20 cellular contexts compared by ENCODE assay signal in genomic region chr2:20149703-20150030, GRCh38.
DNase-seq lines count a peak whose midpoint lies in the region; ATAC-seq and TF ChIP-seq lines count a peak whose summit lies in the region.
"Had no signal": no experiment of that assay in that cellular context is flagged by ENCODE, and none has a peak within 500 bp of the region (broad histone marks: within the 10 kb centered on the region; RNA-seq: fewer than 3 reads in every experiment).

No MANE protein-coding gene starts in this region.

- H3K9me3 ChIP-seq in GM23248 (ENCODE audit: low read depth) (no peaks in the 10 kb centered on the region), PC-9 (ENCODE audit: insufficient read depth, low read depth) (no peaks in the 10 kb centered on the region), fibroblast of lung (ENCODE audit: control insufficient read depth, insufficient read depth, low read depth, low read length) (no peaks in the 10 kb centered on the region), parathyroid adenoma (ENCODE audit: control insufficient read depth, low read length) (no peaks in the 10 kb centered on the region), colonic mucosa (no peaks in the 10 kb centered on the region), left ventricle myocardium inferior (replicated peaks) (no peaks in the 10 kb centered on the region)
- H3K9me3 ChIP-seq: sigmoid colon, suprapubic skin had no signal

- intact Hi-C loops in PC-9 (cut with micrococcal nuclease; ENCODE audit: unreplicated experiment), result no loop called here
- intact Hi-C loops in colonic mucosa (cut with DNase I), result no loop called here
- intact Hi-C loops in left ventricle myocardium inferior (cut with micrococcal nuclease), result no loop called here
- intact Hi-C loops in head of caudate nucleus (cut with DNase I), result no loop called here

- peak overlapping the region; percentile 71 for H3K27ac ChIP-seq in GM23248
- peak overlapping the region; percentile 70 for H3K27ac ChIP-seq in PC-9
- peak overlapping the region; percentile 24 for H3K27ac ChIP-seq in fibroblast of lung (ENCODE audit: insufficient read depth, low read length)
- H3K27ac ChIP-seq in parathyroid adenoma, result no peak overlapping the region
- H3K27ac ChIP-seq in colonic mucosa, result no peak overlapping the region
- H3K27ac ChIP-seq in left ventricle myocardium inferior (replicated peaks), result no peak overlapping the region
- H3K27ac ChIP-seq: cardiac muscle cell, sigmoid colon, suprapubic skin had no signal

- no peaks in the 10 kb centered on the region for H3K79me2 ChIP-seq in GM23248 (ENCODE audit: insufficient read depth)
- no peaks in the 10 kb centered on the region for H3K79me2 ChIP-seq in PC-9 (ENCODE audit: low read depth)
- no peaks in the 10 kb centered on the region for H3K79me2 ChIP-seq in fibroblast of lung (ENCODE audit: control insufficient read depth, insufficient read depth, low read length)
- no peaks in the 10 kb centered on the region for H3K79me2 ChIP-seq in parathyroid adenoma

- H3K9ac ChIP-seq in GM23248 (peak overlapping the region; percentile 33; the same call in 1 of the 2 replicates), fibroblast of lung (ENCODE audit: insufficient read depth, low read length) (no peak overlapping the region), parathyroid adenoma (no peak overlapping the region), colonic mucosa (ENCODE audit: low read depth in 2 of 2, low read length in 2 of 2) (no peak overlapping the region)

- DNase-seq in GM23248, result no peak
- no peak for DNase-seq in PC-9
- no peak for DNase-seq in fibroblast of lung (ENCODE audit: low read depth in 2 of 2)
- no peak for DNase-seq in colonic mucosa
- no peak for DNase-seq in left ventricle myocardium inferior
- DNase-seq in head of caudate nucleus, result no peak
- DNase-seq: activated CD4-positive, alpha-beta memory T cell treated with anti-CD3 and anti-CD28 coated beads for 36 hours; activated naive CD8-positive, alpha-beta T cell treated with anti-CD3 and anti-CD28 coated beads for 36 hours; GDM1; NCI-H1092 treated with DMSO at 0.1 percent for 48 hours; NCI-H2107; NCI-H774; sigmoid colon; stimulated activated CD4-positive, alpha-beta T cell treated with anti-CD3 and anti-CD28 coated beads, Interleukin-4, amount 100 ng/mL, for 4 hours; stimulated activated CD8-positive, alpha-beta memory T cell treated with anti-CD3 and anti-CD28 coated beads, Interleukin-4, amount 100 ng/mL, for 48 hours; T-cell had no signal

- ATAC-seq in HG03139 (IDR thresholded peaks at IDR 0.05; ENCODE audit: unreplicated experiment), result no peak
- ATAC-seq: T-cell had no signal

- no TSS peak for BruUV-seq in PC-9 (replicated peaks; lab: Mats Ljungman, UMichigan)

- H3K4me3 ChIP-seq in GM23248 (peak overlapping the region; percentile 15), PC-9 (no peak overlapping the region), fibroblast of lung (replicated peaks in 1 of 4; ENCODE audit: control extremely low read depth in 1 of 4, insufficient read depth in 1 of 4, low read depth in 3 of 4, low read length in 4 of 4) (no peak overlapping the region), parathyroid adenoma (ENCODE audit: low read depth, low read length) (no peak overlapping the region), colonic mucosa (no peak overlapping the region), left ventricle myocardium inferior (no peak overlapping the region)
- H3K4me3 ChIP-seq: cardiac muscle cell, sigmoid colon, suprapubic skin had no signal

- POLR2A ChIA-PET in PC-9 (lab: Charles Lee; ENCODE audit: unreplicated experiment), result no interaction called here

- H3F3A ChIP-seq in GM23248 (ENCODE audit: insufficient read depth), result peaks cover 14% of the 10 kb centered on the region; the same call in 1 of the 2 replicates
- H3F3A ChIP-seq in PC-9 (ENCODE audit: insufficient read depth, low read depth), result peaks cover 24% of the 10 kb centered on the region

- in situ Hi-C loops in GM23248 (cut with MboI), result no loop called here

- H3K36me3 ChIP-seq in GM23248 (ENCODE audit: low read depth) (no peaks in the 10 kb centered on the region), PC-9 (ENCODE audit: low read depth) (no peaks in the 10 kb centered on the region), fibroblast of lung (ENCODE audit: control insufficient read depth, insufficient read depth, low read length) (no peaks in the 10 kb centered on the region), parathyroid adenoma (ENCODE audit: control insufficient read depth, insufficient read depth, low read length) (no peaks in the 10 kb centered on the region), colonic mucosa (no peaks in the 10 kb centered on the region), left ventricle myocardium inferior (no peaks in the 10 kb centered on the region)
- H3K36me3 ChIP-seq: cardiac muscle cell, sigmoid colon, suprapubic skin had no signal

- H2AFZ ChIP-seq in GM23248, result peak overlapping the region; percentile 80; the same call in 1 of the 2 replicates
- H2AFZ ChIP-seq in PC-9, result 0 out of 2 replicates have a peak overlapping the region, but pooled peaks have one; percentile 65
- no peak overlapping the region for H2AFZ ChIP-seq in fibroblast of lung (ENCODE audit: low read length)
- peak overlapping the region; percentile 60 for H2AFZ ChIP-seq in parathyroid adenoma

- H3K9me2 ChIP-seq in GM23248 (ENCODE audit: insufficient read depth), result no peaks in the 10 kb centered on the region
- H3K9me2 ChIP-seq in PC-9 (ENCODE audit: insufficient read depth), result no peaks in the 10 kb centered on the region

- CTCF ChIA-PET in PC-9 (lab: Charles Lee), result no interaction called here

- no peak for TF ChIP-seq CTCF in PC-9 (conservative IDR thresholded peaks at IDR 0.05)
- no peak for TF ChIP-seq CTCF in fibroblast of lung (conservative IDR thresholded peaks at IDR 0.05 in 1 of 2, IDR thresholded peaks at IDR 0.05 in 1 of 2; ENCODE audit: low read depth in 1 of 2, low read length in 2 of 2)
- no peak for TF ChIP-seq CTCF in parathyroid adenoma (IDR thresholded peaks at IDR 0.05)
- no peak for TF ChIP-seq CTCF in colonic mucosa (IDR thresholded peaks at IDR 0.05)
- TF ChIP-seq CTCF in left ventricle myocardium inferior (IDR thresholded peaks at IDR 0.05; ENCODE audit: borderline replicate concordance), result no peak

- H3K4me2 ChIP-seq in GM23248 (ENCODE audit: unreplicated experiment) (peak overlapping the region; percentile 38), PC-9 (peak overlapping the region; percentile 53), fibroblast of lung (ENCODE audit: extremely low read depth, insufficient read depth, low read length) (peak overlapping the region; percentile 33), parathyroid adenoma (ENCODE audit: low read length) (no peak overlapping the region)

- H3K27me3 ChIP-seq in GM23248 (replicated peaks; ENCODE audit: insufficient read depth), result no peaks in the 10 kb centered on the region
- H3K27me3 ChIP-seq in PC-9 (ENCODE audit: insufficient read depth, low read depth), result no peaks in the 10 kb centered on the region
- H3K27me3 ChIP-seq in fibroblast of lung (ENCODE audit: control insufficient read depth, insufficient read depth, low read length), result no peaks in the 10 kb centered on the region
- no peaks in the 10 kb centered on the region for H3K27me3 ChIP-seq in parathyroid adenoma (ENCODE audit: control insufficient read depth, insufficient read depth, low read length)
- H3K27me3 ChIP-seq in colonic mucosa, result no peaks in the 10 kb centered on the region
- H3K27me3 ChIP-seq in left ventricle myocardium inferior (ENCODE audit: low read depth), result peaks cover 25% of the 10 kb centered on the region
- H3K27me3 ChIP-seq: cardiac muscle cell, sigmoid colon, suprapubic skin had no signal

- peaks cover 16% of the 10 kb centered on the region for H3K4me1 ChIP-seq in GM23248 (ENCODE audit: insufficient read depth)
- peaks cover 39% of the 10 kb centered on the region for H3K4me1 ChIP-seq in PC-9 (replicated peaks; ENCODE audit: insufficient read depth)
- H3K4me1 ChIP-seq in fibroblast of lung (ENCODE audit: control insufficient read depth, extremely low read depth, insufficient read depth, low read length), result peaks cover 15% of the 10 kb centered on the region
- no peaks in the 10 kb centered on the region for H3K4me1 ChIP-seq in parathyroid adenoma
- no peaks in the 10 kb centered on the region for H3K4me1 ChIP-seq in colonic mucosa
- no peaks in the 10 kb centered on the region for H3K4me1 ChIP-seq in left ventricle myocardium inferior
- H3K4me1 ChIP-seq: sigmoid colon had no signal

- 55 to 64% methylated on average over 5 of the region's 5 CpGs for WGBS in GM23248 (ENCODE audit: low coverage in 1 of 2, low lambda C conversion rate in 2 of 2, missing lambda C conversion rate in 2 of 2), 2 experiments

- no peaks in the 10 kb centered on the region for H4K20me1 ChIP-seq in GM23248 (ENCODE audit: insufficient read depth)
- H4K20me1 ChIP-seq in PC-9 (ENCODE audit: insufficient read depth), result no peaks in the 10 kb centered on the region
- no peaks in the 10 kb centered on the region for H4K20me1 ChIP-seq in fibroblast of lung (ENCODE audit: control insufficient read depth, extremely low read depth, insufficient read depth, low read length)

Comparison
In these comparisons a context has a peak if more than half of its experiments do, and no peak if none do; other contexts are left out.
1. H3K27ac ChIP-seq: peak in GM23248 (single experiment), PC-9 (single experiment) and fibroblast of lung (single experiment); none in parathyroid adenoma (single experiment), colonic mucosa (single experiment) and left ventricle myocardium inferior (single experiment).